ENCODE assay signal across 28 cellular contexts in the genomic region with DNA sequence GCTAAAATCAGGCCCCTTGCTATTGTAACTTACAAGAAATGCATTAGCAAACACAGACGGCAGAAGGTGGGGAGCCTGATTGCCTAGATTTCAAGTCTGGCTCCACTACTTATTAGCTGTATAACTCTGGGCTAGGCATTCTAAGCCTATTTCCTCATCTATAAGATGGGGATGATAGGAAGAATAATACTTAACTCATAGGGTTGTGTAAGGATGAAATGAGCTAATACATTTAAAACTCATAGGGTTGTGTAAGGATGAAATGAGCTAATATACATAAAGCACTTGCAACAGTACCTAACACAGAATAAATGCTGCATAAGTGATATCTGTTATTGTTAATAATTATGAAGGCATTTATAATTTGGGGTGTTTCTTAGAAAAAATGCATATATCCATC.
"Had no signal": no experiment of that assay in that cellular context is flagged by ENCODE, and none has a peak within 500 bp of the region (broad histone marks: within the 10 kb centered on the region; RNA-seq: fewer than 3 reads in every experiment).

No MANE protein-coding gene starts in this region.

- H3K4me3 ChIP-seq: adrenal gland, cardiac muscle cell, Peyer's patch, SJSA1 had no signal

- H3K27me3 ChIP-seq: adrenal gland, cardiac muscle cell, Peyer's patch, SJSA1 had no signal

- ATAC-seq: activated CD4-positive, CD25-positive, alpha-beta regulatory T cell treated with anti-CD3 and anti-CD28 coated beads, Interleukin-2, amount 50 U/mL, for 24 hours; activated T-cell treated with anti-CD3 and anti-CD28 coated beads, Interleukin-2, amount 50 U/mL, for 72 hours; PC-3; WTC11 had no signal

- H3K4me1 ChIP-seq: adrenal gland, Peyer's patch had no signal

- H3K9ac ChIP-seq: KMS-11, SK-N-SH had no signal

- DNase-seq: activated CD4-positive, alpha-beta memory T cell treated with anti-CD3 and anti-CD28 coated beads, Interleukin-2, amount 10 ng/mL, durations not matched to agents 7 days and 5 days; activated CD4-positive, alpha-beta T cell treated with anti-CD3 and anti-CD28 coated beads for 4 hours; activated gamma-delta T cell; activated naive CD4-positive, alpha-beta T cell treated with Interleukin-2 at 50 U/mL for 16 hours; activated naive CD8-positive, alpha-beta T cell treated with anti-CD3 and anti-CD28 coated beads, Interleukin-2, amount 10 ng/mL, durations not matched to agents 7 days and 5 days; activated T-cell treated with anti-CD3 and anti-CD28 coated beads, Interleukin-2, amount 50 U/mL, for 1 hour; activated T-cell treated with anti-CD3 and anti-CD28 coated beads, Interleukin-2, amount 50 U/mL, for 72 hours; adrenal gland; anterior cingulate cortex; MM.1S; MV-4-11; NCI-H1092; NCI-H1436 treated with DMSO at 0.1 percent for 48 hours; NCI-H1694 treated with DMSO at 0.1 percent for 48 hours; NCI-H2029; NCI-H345; NCI-H524 treated with DMSO at 0.1 percent for 48 hours; NK-92 treated with Interleukin-12 subunit alpha and Interleukin-12 subunit beta, amount 100 ng/mL, for 24 hours; PC-3; Peyer's patch; RPMI8226; SHP77 treated with DMSO at 0.1 percent for 48 hours; SK-N-SH had no signal

- H3K4me2 ChIP-seq: KMS-11, SK-N-SH had no signal

- H3K27ac ChIP-seq: adrenal gland, cardiac muscle cell, KMS-11, Peyer's patch, SJSA1 had no signal

- H3K36me3 ChIP-seq: adrenal gland, cardiac muscle cell, Peyer's patch, SJSA1 had no signal

- H3K9me3 ChIP-seq: adrenal gland, Peyer's patch, SJSA1, SK-N-SH had no signal
